ENCODE assay signal across 8 cellular contexts in the genomic region with DNA sequence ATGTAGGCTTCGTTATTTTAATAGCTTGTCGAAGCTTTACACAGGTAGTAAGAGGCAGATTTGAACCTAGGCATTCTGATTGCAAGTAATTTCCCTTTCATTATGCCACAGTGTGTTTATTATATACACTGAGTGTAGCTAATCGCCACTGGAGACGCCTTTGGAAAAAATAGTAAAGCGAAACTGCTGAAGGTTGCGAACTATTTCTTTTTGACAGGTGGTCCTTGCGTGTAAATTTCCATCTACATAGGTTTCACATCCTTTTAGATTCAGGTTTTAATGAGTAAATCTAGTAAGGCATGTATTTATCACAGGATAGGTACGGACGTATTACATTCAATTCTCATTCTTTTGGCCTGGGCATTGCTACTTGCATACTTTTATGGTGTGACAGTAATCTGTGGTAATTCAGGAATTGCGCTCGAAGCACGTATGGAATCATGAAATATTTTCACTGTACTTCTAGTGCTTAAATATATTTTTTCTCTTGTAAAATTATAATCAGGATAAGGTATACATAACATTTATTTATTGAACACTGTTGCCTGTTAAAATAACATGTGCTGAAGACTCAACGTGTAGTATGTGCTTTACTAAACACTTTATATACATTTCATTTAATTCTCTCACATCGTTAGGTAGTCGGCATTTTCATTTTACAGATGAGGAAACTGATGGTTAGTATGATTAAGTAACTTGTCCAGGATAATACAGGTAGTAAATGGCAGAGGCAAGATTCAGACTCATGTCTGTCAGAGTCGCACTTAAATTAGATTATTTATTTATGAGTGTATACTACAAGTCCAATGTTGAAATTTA. TPM values are rescaled to one million over a fixed set of nuclear protein-coding genes. Genes with fewer than 3 reads are reported as not detected.
DNase-seq lines count a peak whose midpoint lies in the region; TF ChIP-seq lines count a peak whose summit lies in the region.

No MANE protein-coding gene starts in this region.

- H3K9me2 ChIP-seq in MM.1S (replicated peaks; ENCODE audit: insufficient read depth, low read length) = no peaks in the 10 kb centered on the region

- H3K4me3 Mint-ChIP-seq in activated naive CD4-positive, alpha-beta T cell treated with anti-CD3 and anti-CD28 coated beads, Interleukin-2, amount 50 U/mL, for 24 hours = peak overlapping the region; percentile 97
- H3K4me3 Mint-ChIP-seq in immature natural killer cell = peak overlapping the region; percentile 98 to 100 (median 99)

- no peaks in the 10 kb centered on the region for H3K9me3 Mint-ChIP-seq in activated naive CD4-positive, alpha-beta T cell treated with anti-CD3 and anti-CD28 coated beads, Interleukin-2, amount 50 U/mL, for 24 hours
- no peaks in the 10 kb centered on the region for H3K9me3 Mint-ChIP-seq in immature natural killer cell

- no peak overlapping the region for H2AFZ ChIP-seq in MM.1S (ENCODE audit: low read length)

- H3K4me1 ChIP-seq in left ventricle myocardium inferior (peaks cover 82% of the 10 kb centered on the region), MM.1S (ENCODE audit: low read length) (peaks cover 13% of the 10 kb centered on the region; the same call in 1 of the 2 replicates), suprapubic skin (peaks cover 38% of the 10 kb centered on the region)

- peaks cover 59% of the 10 kb centered on the region for H3K4me1 Mint-ChIP-seq in activated naive CD4-positive, alpha-beta T cell treated with anti-CD3 and anti-CD28 coated beads, Interleukin-2, amount 50 U/mL, for 24 hours
- H3K4me1 Mint-ChIP-seq in immature natural killer cell = peaks cover 53 to 65% of the 10 kb centered on the region in 2 donors

- H3K9ac ChIP-seq in MM.1S (ENCODE audit: low read length) = peak overlapping the region; percentile 88

- H3K27me3 ChIP-seq in left ventricle myocardium inferior (ENCODE audit: low read depth) (no peaks in the 10 kb centered on the region), MM.1S (replicated peaks; ENCODE audit: insufficient read depth, low read length) (no peaks in the 10 kb centered on the region), suprapubic skin (no peaks in the 10 kb centered on the region)

- TF ChIP-seq EP300 in suprapubic skin (IDR thresholded peaks at IDR 0.05) = no peak

- peaks cover 69% of the 10 kb centered on the region for H3K79me2 ChIP-seq in MM.1S (ENCODE audit: low read length)

- H3K27ac Mint-ChIP-seq in activated naive CD4-positive, alpha-beta T cell treated with anti-CD3 and anti-CD28 coated beads, Interleukin-2, amount 50 U/mL, for 24 hours = peak overlapping the region; percentile 99
- peak overlapping the region; percentile 98 to 99 (median 99) for H3K27ac Mint-ChIP-seq in immature natural killer cell

- DNase-seq in left ventricle myocardium inferior (no peak), cardiac septum (ENCODE audit: low spot score) (no peak), MM.1S (peak; percentile 86), immature natural killer cell (peak; percentile 36 to 43 (median 43)), suprapubic skin (ENCODE audit: low spot score in 2 of 2) (no peak), iPS-NIHi11 (ENCODE audit: low spot score) (no peak), lower leg skin (ENCODE audit: low spot score in 2 of 2) (no peak)

- TF ChIP-seq CTCF in left ventricle myocardium inferior (IDR thresholded peaks at IDR 0.05; ENCODE audit: borderline replicate concordance) = no peak
- TF ChIP-seq CTCF in MM.1S (IDR thresholded peaks at IDR 0.05; ENCODE audit: low read length) = no peak
- TF ChIP-seq CTCF in suprapubic skin (IDR thresholded peaks at IDR 0.05) = no peak
- TF ChIP-seq CTCF in lower leg skin (IDR thresholded peaks at IDR 0.05) = no peak

- 20% methylated on average over 16 of the region's 16 CpGs for WGBS in suprapubic skin
- 18 to 20% methylated on average over 16 of the region's 16 CpGs for WGBS in lower leg skin, 2 donors

- H3K27ac ChIP-seq in left ventricle myocardium inferior (replicated peaks) (peak overlapping the region; percentile 98), MM.1S (ENCODE audit: low read length) (peak overlapping the region; percentile 99), suprapubic skin (peak overlapping the region; percentile 5)

- H3K9me3 ChIP-seq in left ventricle myocardium inferior (replicated peaks) (no peaks in the 10 kb centered on the region), MM.1S (replicated peaks; ENCODE audit: insufficient read depth, low read length) (no peaks in the 10 kb centered on the region), suprapubic skin (no peaks in the 10 kb centered on the region)

- peaks cover 29% of the 10 kb centered on the region for H4K20me1 ChIP-seq in MM.1S (ENCODE audit: insufficient read depth, low read length)

- peaks cover 2% of the 10 kb centered on the region for H3K36me3 Mint-ChIP-seq in activated naive CD4-positive, alpha-beta T cell treated with anti-CD3 and anti-CD28 coated beads, Interleukin-2, amount 50 U/mL, for 24 hours
- H3K36me3 Mint-ChIP-seq in immature natural killer cell = no peaks in the 10 kb centered on the region

- H3K36me3 ChIP-seq in left ventricle myocardium inferior (no peaks in the 10 kb centered on the region), MM.1S (replicated peaks; ENCODE audit: insufficient read depth, low read length) (no peaks in the 10 kb centered on the region; the same call in 1 of the 2 replicates), suprapubic skin (no peaks in the 10 kb centered on the region)

- TF ChIP-seq POLR2A in suprapubic skin (IDR thresholded peaks at IDR 0.05) (no peak), lower leg skin (IDR thresholded peaks at IDR 0.05) (no peak)

- H3F3A ChIP-seq in MM.1S (ENCODE audit: insufficient read depth, low read length) = peaks cover 21% of the 10 kb centered on the region

- H3K4me3 ChIP-seq in left ventricle myocardium inferior (peak overlapping the region; percentile 85), MM.1S (ENCODE audit: low read length) (peak overlapping the region; percentile 81), suprapubic skin (peak overlapping the region; percentile 100), lower leg skin (ENCODE audit: low read depth, poor library complexity, severe bottlenecking) (no peak overlapping the region)

- intact Hi-C loops in left ventricle myocardium inferior (cut with micrococcal nuclease) (loop anchor here (10.0 kb wide), 1 partner anchor 410 kb away; a partner anchor contains a TSS), cardiac septum (cut with DNase I) (no loop called here), lower leg skin (cut with DNase I; ENCODE audit: low total_unique reads) (loop anchor here (10.0 kb wide), 1 partner anchor 70 kb away; no protein-coding TSS in a partner anchor)

- H3K27me3 Mint-ChIP-seq in activated naive CD4-positive, alpha-beta T cell treated with anti-CD3 and anti-CD28 coated beads, Interleukin-2, amount 50 U/mL, for 24 hours = no peaks in the 10 kb centered on the region
- H3K27me3 Mint-ChIP-seq in immature natural killer cell (ENCODE audit: low read depth in 3 of 3) = peaks cover 6 to 17% (median 9%) of the 10 kb centered on the region in 3 donors

- peak overlapping the region; percentile 81 for H3K4me2 ChIP-seq in MM.1S (ENCODE audit: low read depth, low read length)

RNA-seq across cellular contexts. Expression of a gene that starts 1.8 kb away (rescaled TPM):
- total RNA-seq in left ventricle myocardium inferior = 162 TPM
- 142 TPM for total RNA-seq in cardiac septum
- polyA plus RNA-seq in immature natural killer cell = 10 to 100 TPM; 23.3 to 54.5 (median 52.5) TPM
- 100 to 1,000 TPM in 3 of 4 donors, 10 to 100 TPM in 1; 89.7 to 273 (median 143) TPM for total RNA-seq in suprapubic skin
- total RNA-seq in lower leg skin = 10 to 100 TPM; 53.0 to 82.0 (median 63.3) TPM

RNA-seq across cellular contexts. Expression of a gene that starts 47.6 kb away (rescaled TPM):
- total RNA-seq in left ventricle myocardium inferior = 50.4 TPM
- total RNA-seq in cardiac septum = 31.2 TPM
- under 1 TPM in 2 of 3 donors, not detected in 1; 0.35 to 0.84 TPM for polyA plus RNA-seq in immature natural killer cell
- 1 to 10 TPM in 3 of 4 donors, under 1 TPM in 1; 0.93 to 4.8 (median 2.7) TPM for total RNA-seq in suprapubic skin
- 1 to 10 TPM; 1.8 to 3.2 (median 2.4) TPM for total RNA-seq in lower leg skin

Comparison
In these comparisons a context has a peak if more than half of its experiments do, and no peak if none do; other contexts are left out.
1. DNase-seq: peak in MM.1S (single experiment) and immature natural killer cell (3 of 3); none in left ventricle myocardium inferior (single experiment), cardiac septum (single experiment), suprapubic skin (0 of 2), iPS-NIHi11 (single experiment) and lower leg skin (0 of 2).
2. H3K27ac ChIP-seq: peak in every context shown above with its lines; median percentile 99 in MM.1S; 98 in left ventricle myocardium inferior; 5 in suprapubic skin.